ENCODE assay signal across 2 cellular contexts in the genomic region with DNA sequence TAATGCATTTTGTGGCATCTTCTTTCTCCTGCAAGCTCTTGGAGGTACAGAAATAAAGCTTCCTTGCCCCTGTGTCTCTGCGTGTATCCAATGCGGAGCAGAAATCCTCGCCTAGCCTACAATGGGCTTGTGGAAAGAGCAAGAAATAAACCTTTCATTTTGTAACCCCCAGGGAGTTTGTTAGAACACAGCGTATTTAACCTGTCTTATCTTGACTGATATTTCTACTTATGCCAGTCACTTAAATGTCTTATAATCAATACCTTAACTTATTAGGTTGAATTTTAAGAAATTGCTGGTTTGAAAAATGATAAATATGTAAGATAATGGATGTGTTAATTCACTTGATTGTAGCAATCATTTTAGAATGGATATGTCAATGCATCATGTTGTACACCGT.
TF ChIP-seq lines count a peak whose summit lies in the region.

No MANE protein-coding gene starts in this region.

TF ChIP-seq in HCT116, 20 proteins besides CTCF, POLR2A, EP300 and RAD21 (continued from another document):
- TF ChIP-seq, protein P1, sequence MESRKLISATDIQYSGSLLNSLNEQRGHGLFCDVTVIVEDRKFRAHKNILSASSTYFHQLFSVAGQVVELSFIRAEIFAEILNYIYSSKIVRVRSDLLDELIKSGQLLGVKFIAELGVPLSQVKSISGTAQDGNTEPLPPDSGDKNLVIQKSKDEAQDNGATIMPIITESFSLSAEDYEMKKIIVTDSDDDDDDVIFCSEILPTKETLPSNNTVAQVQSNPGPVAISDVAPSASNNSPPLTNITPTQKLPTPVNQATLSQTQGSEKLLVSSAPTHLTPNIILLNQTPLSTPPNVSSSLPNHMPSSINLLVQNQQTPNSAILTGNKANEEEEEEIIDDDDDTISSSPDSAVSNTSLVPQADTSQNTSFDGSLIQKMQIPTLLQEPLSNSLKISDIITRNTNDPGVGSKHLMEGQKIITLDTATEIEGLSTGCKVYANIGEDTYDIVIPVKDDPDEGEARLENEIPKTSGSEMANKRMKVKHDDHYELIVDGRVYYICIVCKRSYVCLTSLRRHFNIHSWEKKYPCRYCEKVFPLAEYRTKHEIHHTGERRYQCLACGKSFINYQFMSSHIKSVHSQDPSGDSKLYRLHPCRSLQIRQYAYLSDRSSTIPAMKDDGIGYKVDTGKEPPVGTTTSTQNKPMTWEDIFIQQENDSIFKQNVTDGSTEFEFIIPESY (IDR thresholded peaks at IDR 0.05; ENCODE audit: extremely low read depth, insufficient replicate concordance, low read length), result no peak
- no peak for TF ChIP-seq SP1 (IDR thresholded peaks at IDR 0.05; ENCODE audit: low read depth)
- TF ChIP-seq POLR2AphosphoS5 (IDR thresholded peaks at IDR 0.05; ENCODE audit: low read depth, low read length), result no peak
- TF ChIP-seq TCF7L2 (IDR thresholded peaks at IDR 0.05; ENCODE audit: borderline replicate concordance, extremely low read depth, insufficient read depth, insufficient read length), result no peak
TF ChIP-seq in HCT116: peak in this region for 0.

TF ChIP-seq in WTC11, 78 proteins besides CTCF, POLR2A, EP300 and RAD21 (continued from another document):
- TF ChIP-seq, protein P2, sequence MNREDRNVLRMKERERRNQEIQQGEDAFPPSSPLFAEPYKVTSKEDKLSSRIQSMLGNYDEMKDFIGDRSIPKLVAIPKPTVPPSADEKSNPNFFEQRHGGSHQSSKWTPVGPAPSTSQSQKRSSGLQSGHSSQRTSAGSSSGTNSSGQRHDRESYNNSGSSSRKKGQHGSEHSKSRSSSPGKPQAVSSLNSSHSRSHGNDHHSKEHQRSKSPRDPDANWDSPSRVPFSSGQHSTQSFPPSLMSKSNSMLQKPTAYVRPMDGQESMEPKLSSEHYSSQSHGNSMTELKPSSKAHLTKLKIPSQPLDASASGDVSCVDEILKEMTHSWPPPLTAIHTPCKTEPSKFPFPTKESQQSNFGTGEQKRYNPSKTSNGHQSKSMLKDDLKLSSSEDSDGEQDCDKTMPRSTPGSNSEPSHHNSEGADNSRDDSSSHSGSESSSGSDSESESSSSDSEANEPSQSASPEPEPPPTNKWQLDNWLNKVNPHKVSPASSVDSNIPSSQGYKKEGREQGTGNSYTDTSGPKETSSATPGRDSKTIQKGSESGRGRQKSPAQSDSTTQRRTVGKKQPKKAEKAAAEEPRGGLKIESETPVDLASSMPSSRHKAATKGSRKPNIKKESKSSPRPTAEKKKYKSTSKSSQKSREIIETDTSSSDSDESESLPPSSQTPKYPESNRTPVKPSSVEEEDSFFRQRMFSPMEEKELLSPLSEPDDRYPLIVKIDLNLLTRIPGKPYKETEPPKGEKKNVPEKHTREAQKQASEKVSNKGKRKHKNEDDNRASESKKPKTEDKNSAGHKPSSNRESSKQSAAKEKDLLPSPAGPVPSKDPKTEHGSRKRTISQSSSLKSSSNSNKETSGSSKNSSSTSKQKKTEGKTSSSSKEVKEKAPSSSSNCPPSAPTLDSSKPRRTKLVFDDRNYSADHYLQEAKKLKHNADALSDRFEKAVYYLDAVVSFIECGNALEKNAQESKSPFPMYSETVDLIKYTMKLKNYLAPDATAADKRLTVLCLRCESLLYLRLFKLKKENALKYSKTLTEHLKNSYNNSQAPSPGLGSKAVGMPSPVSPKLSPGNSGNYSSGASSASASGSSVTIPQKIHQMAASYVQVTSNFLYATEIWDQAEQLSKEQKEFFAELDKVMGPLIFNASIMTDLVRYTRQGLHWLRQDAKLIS (CRISPR knock-in tag; IDR thresholded peaks at IDR 0.05; ENCODE audit: borderline replicate concordance), result no peak
- TF ChIP-seq PRRX2 (CRISPR knock-in tag; IDR thresholded peaks at IDR 0.05) (no peak), FOXK1 (CRISPR knock-in tag; IDR thresholded peaks at IDR 0.05) (no peak)
TF ChIP-seq in WTC11: peak in this region for 0.
